ENCODE assay signal across 8 cellular contexts in the genomic region with DNA sequence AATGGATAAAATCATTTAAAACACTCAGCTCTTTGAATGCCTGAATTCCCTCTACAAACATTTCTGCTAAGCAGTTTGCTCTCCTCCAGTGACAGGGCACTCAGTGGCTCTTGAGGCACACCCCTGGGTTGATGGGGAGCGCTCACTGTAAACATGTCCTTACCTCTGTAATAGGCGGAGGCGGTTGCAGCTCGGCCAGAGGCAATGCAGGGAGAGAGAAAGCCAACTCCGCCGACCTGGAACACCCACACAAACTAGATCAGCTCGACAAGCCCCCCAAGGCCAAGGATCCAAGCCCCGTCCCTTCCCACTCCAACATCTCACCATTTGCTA. TPM values are rescaled to one million over a fixed set of nuclear protein-coding genes. Genes with fewer than 3 reads are reported as not detected.
DNase-seq lines count a peak whose midpoint lies in the region; ATAC-seq and TF ChIP-seq lines count a peak whose summit lies in the region.

No MANE protein-coding gene starts in this region.

- DNase-seq in AG10803 (ENCODE audit: low read depth) (peak; percentile 4), adrenal gland (no peak), iPS-NIHi11 (ENCODE audit: low spot score) (peak; percentile 12), D341Med (ENCODE audit: low spot score) (no peak), iPS-NIHi7 (ENCODE audit: extremely low spot score) (no peak)
- DNase-seq in stimulated activated naive CD8-positive, alpha-beta T cell treated with anti-CD3 and anti-CD28 coated beads, Interleukin-15, amount 100 ng/mL, for 72 hours = no peak

- peak overlapping the region; percentile 98 to 100 for H3K27ac Mint-ChIP-seq in stimulated activated naive CD8-positive, alpha-beta T cell treated with anti-CD3 and anti-CD28 coated beads, Interleukin-15, amount 100 ng/mL, for 72 hours

- peak; percentile 22 for ATAC-seq in GM18909 (IDR thresholded peaks at IDR 0.05; ENCODE audit: poor library complexity, unreplicated experiment)
- peak; percentile 5 for ATAC-seq in HG03442 (IDR thresholded peaks at IDR 0.05; ENCODE audit: unreplicated experiment)
- peak; percentile 49 for ATAC-seq in stimulated activated naive CD8-positive, alpha-beta T cell treated with anti-CD3 and anti-CD28 coated beads, Interleukin-15, amount 100 ng/mL, for 72 hours

- H3K4me3 ChIP-seq in AG10803 (ENCODE audit: low read length) (peak overlapping the region; percentile 81), adrenal gland (peak overlapping the region; percentile 69 to 95 (median 81))

- H3K27me3 ChIP-seq in adrenal gland = no peaks in the 10 kb centered on the region

- no peak for TF ChIP-seq POLR2A in adrenal gland (IDR thresholded peaks at IDR 0.05)

- peak overlapping the region; percentile 96 to 99 for H3K4me3 Mint-ChIP-seq in stimulated activated naive CD8-positive, alpha-beta T cell treated with anti-CD3 and anti-CD28 coated beads, Interleukin-15, amount 100 ng/mL, for 72 hours

- no peaks in the 10 kb centered on the region for H3K27me3 Mint-ChIP-seq in stimulated activated naive CD8-positive, alpha-beta T cell treated with anti-CD3 and anti-CD28 coated beads, Interleukin-15, amount 100 ng/mL, for 72 hours

- H3K4me1 ChIP-seq in adrenal gland (replicated peaks in 1 of 2) = peaks cover 10 to 22% of the 10 kb centered on the region in 2 donors

- H3K9me3 ChIP-seq in adrenal gland (replicated peaks in 1 of 3) = no peaks in the 10 kb centered on the region

- H3K36me3 ChIP-seq in adrenal gland (replicated peaks in 1 of 2) = peaks cover 0 to 9% of the 10 kb centered on the region in 2 donors

- peak overlapping the region in 4 of 5 donors; percentile 67 to 88 (median 72) for H3K27ac ChIP-seq in adrenal gland

- H3K9me3 Mint-ChIP-seq in stimulated activated naive CD8-positive, alpha-beta T cell treated with anti-CD3 and anti-CD28 coated beads, Interleukin-15, amount 100 ng/mL, for 72 hours = no peaks in the 10 kb centered on the region

- intact Hi-C loops in adrenal gland (cut with DNase I) = loop anchor here in 1 of 2 donors (10.0 kb wide), 1 partner anchor 192 kb away; no protein-coding TSS in a partner anchor

- TF ChIP-seq CTCF in AG10803 (conservative IDR thresholded peaks at IDR 0.05; ENCODE audit: low read length) (no peak), adrenal gland (IDR thresholded peaks at IDR 0.05) (no peak)

- 0 to 2% (median 0%) methylated on average over 1 to 8 of the region's 8 CpGs for WGBS in adrenal gland, 4 donors

- peaks cover 29% of the 10 kb centered on the region for H3K4me1 Mint-ChIP-seq in stimulated activated naive CD8-positive, alpha-beta T cell treated with anti-CD3 and anti-CD28 coated beads, Interleukin-15, amount 100 ng/mL, for 72 hours

RNA-seq across cellular contexts. Expression of a gene that starts 0.3 kb away (rescaled TPM):
- 10 to 100 TPM; 11.2 to 26.3 (median 20.5) TPM for total RNA-seq in adrenal gland
- 10 to 100 TPM in 1 of 3 donors, 1 to 10 TPM in 2; 7.6 to 37.3 (median 8.3) TPM for polyA plus RNA-seq in adrenal gland

RNA-seq across cellular contexts. Expression of a gene that starts 33.9 kb away (rescaled TPM):
- 1 to 10 TPM; 1.3 to 5.2 (median 2.0) TPM for total RNA-seq in adrenal gland
- polyA plus RNA-seq in adrenal gland = 1 to 10 TPM in 1 of 3 donors, under 1 TPM in 2; 0.32 to 1.8 (median 0.54) TPM

RNA-seq across cellular contexts. Expression of a gene that starts 34.4 kb away (rescaled TPM):
- total RNA-seq in adrenal gland = 10 to 100 TPM; 16.4 to 71.4 (median 39.7) TPM
- polyA plus RNA-seq in adrenal gland = 10 to 100 TPM; 45.0 to 74.9 (median 66.7) TPM

Comparison
In these comparisons a context has a peak if more than half of its experiments do, and no peak if none do; other contexts are left out.
1. DNase-seq: peak in AG10803 (single experiment) and iPS-NIHi11 (single experiment); none in adrenal gland (0 of 7), stimulated activated naive CD8-positive, alpha-beta T cell treated with anti-CD3 and anti-CD28 coated beads, Interleukin-15, amount 100 ng/mL, for 72 hours (0 of 2), D341Med (single experiment) and iPS-NIHi7 (single experiment).
2. Peak in every context shown above with its lines, with median percentiles within 50 percentile points of each other: ATAC-seq.